ENCODE assay signal across 8 cellular contexts in genomic region chr11:61061081-61061826, GRCh38.
A peak's percentile ranks its signal among the peaks of the same experiment; 100 is the strongest.
DNase-seq lines count a peak whose midpoint lies in the region; ATAC-seq and TF ChIP-seq lines count a peak whose summit lies in the region.

No MANE protein-coding gene starts in this region.

- no peak overlapping the region for H3K27ac ChIP-seq in brain microvascular endothelial cell

- no peaks in the 10 kb centered on the region for H3K27me3 ChIP-seq in brain microvascular endothelial cell (replicated peaks)

- no peak overlapping the region for H3K4me3 ChIP-seq in brain microvascular endothelial cell (ENCODE audit: low read depth, low read length)

- no peaks in the 10 kb centered on the region for H3K36me3 ChIP-seq in brain microvascular endothelial cell (replicated peaks)

- DNase-seq in T-helper 9 cell (peak; percentile 66), brain microvascular endothelial cell (peak; percentile 9), NCI-H2227 (lab: John Stamatoyannopoulos, UW; ENCODE audit: unreplicated experiment) (no peak), putamen (ENCODE audit: low spot score) (no peak), SW 1271 (lab: John Stamatoyannopoulos, UW) (no peak)
- DNase-seq in stimulated activated CD4-positive, alpha-beta T cell treated with anti-CD3 and anti-CD28 coated beads, TNF-alpha, amount 100 ng/mL, for 24 hours (ENCODE audit: low read depth in 3 of 3): peak; percentile 71 to 86 (median 78)

- no peak for TF ChIP-seq CTCF in brain microvascular endothelial cell (IDR thresholded peaks at IDR 0.05; ENCODE audit: low read depth, low read length, missing control alignments)

- ATAC-seq in GM19372 (IDR thresholded peaks at IDR 0.05; ENCODE audit: low read depth, unreplicated experiment) (peak; percentile 69), HG03342 (IDR thresholded peaks at IDR 0.05; ENCODE audit: unreplicated experiment) (peak; percentile 83)

- in situ Hi-C loops in brain microvascular endothelial cell (cut with HindIII; ENCODE audit: low pct_ligation_motif_present, low sequenced_read_pairs): no loop called here

Comparison
In these comparisons a context has a peak if more than half of its experiments do, and no peak if none do; other contexts are left out.
1. DNase-seq: peak in T-helper 9 cell (single experiment), brain microvascular endothelial cell (single experiment) and stimulated activated CD4-positive, alpha-beta T cell treated with anti-CD3 and anti-CD28 coated beads, TNF-alpha, amount 100 ng/mL, for 24 hours (3 of 3); none in NCI-H2227 (single experiment), putamen (single experiment) and SW 1271 (0 of 2).